In genomic region chr6:41462980-41463930, GRCh38 we compare ENCODE assay signal across 9 cellular contexts.
DNase-seq lines count a peak whose midpoint lies in the region; ATAC-seq, FAIRE-seq and TF ChIP-seq lines count a peak whose summit lies in the region.
"Had no signal": no experiment of that assay in that cellular context is flagged by ENCODE, and none has a peak within 500 bp of the region (broad histone marks: within the 10 kb centered on the region; RNA-seq: fewer than 3 reads in every experiment).

No MANE protein-coding gene starts in this region.

- H3K18ac ChIP-seq in H1 (ENCODE audit: extremely low read depth, low read length): peak overlapping the region; percentile 6

- no peak overlapping the region; the same call in 1 of the 2 replicates for H2BK5ac ChIP-seq in H1 (ENCODE audit: low read depth, low read length)

- H4K20me1 ChIP-seq in H1 (replicated peaks in 1 of 2; ENCODE audit: control insufficient read depth in 1 of 2, insufficient read depth in 2 of 2, low read length in 2 of 2): no peaks in the 10 kb centered on the region

- H3K79me1 ChIP-seq in H1 (ENCODE audit: low read depth, low read length): no peaks in the 10 kb centered on the region

- no peak overlapping the region for H4K91ac ChIP-seq in H1 (replicated peaks; ENCODE audit: insufficient read length, low read length)

- H3K27ac ChIP-seq in H1 (ENCODE audit: low read depth, low read length): no peak overlapping the region

- H3K23me2 ChIP-seq in H1 (ENCODE audit: low read depth, low read length): no peaks in the 10 kb centered on the region; the same call in 1 of the 2 replicates

- peaks cover 75% of the 10 kb centered on the region for H3K27me3 Mint-ChIP-seq in T-helper 17 cell

- CTCF ChIA-PET in H1 (lab: Charles Lee; ENCODE audit: partially characterized antibody): interaction anchor here (0.8 to 19.6 kb wide), 17 partner anchors 12 to 220 kb away, joined by 3 to 239 read pairs (median 6); no protein-coding TSS in a partner anchor

- DNase-seq in AG08395 (ENCODE audit: low spot score) (peak; percentile 82), NOMO-1 treated with DMSO at 0.1 percent for 48 hours (lab: John Stamatoyannopoulos, UW; ENCODE audit: unreplicated experiment) (peak; percentile 36), H1 (ENCODE audit: low read depth in 1 of 2, low spot score in 2 of 2) (no peak), midbrain (lab: John Stamatoyannopoulos, UW) (peak; percentile 18), SKM-1 treated with dmso at 0.1 percent for 144 hours (lab: John Stamatoyannopoulos, UW; ENCODE audit: unreplicated experiment) (no peak), DMS153 (lab: John Stamatoyannopoulos, UW) (no peak), T-helper 17 cell (no peak)

- H3K4me1 Mint-ChIP-seq in T-helper 17 cell: peaks cover 13% of the 10 kb centered on the region

- peak overlapping the region; percentile 25; the same call in 1 of the 2 replicates for H2BK15ac ChIP-seq in H1 (ENCODE audit: low read length)

- H2BK20ac ChIP-seq in H1 (ENCODE audit: low read length): peak overlapping the region; percentile 43; the same call in 1 of the 2 replicates

- H3K27me3 ChIP-seq in H1 (replicated peaks in 1 of 4; ENCODE audit: control insufficient read depth in 3 of 4, extremely low read depth in 1 of 4, insufficient read depth in 3 of 4, low read length in 3 of 4): peaks cover 0 to 35% (median 19%) of the 10 kb centered on the region in 4 experiments; a peak in 6 of 7 replicates

- no peak overlapping the region for H4K8ac ChIP-seq in H1 (ENCODE audit: extremely low read depth, insufficient read depth, low read length)

- no peak overlapping the region for H3K27ac Mint-ChIP-seq in T-helper 17 cell

- H2BK12ac ChIP-seq in H1 (ENCODE audit: low read depth, low read length): peak overlapping the region; percentile 91; the same call in 1 of the 2 replicates

- peak in 1 of 2 experiments; percentile 43; a peak in 3 of 4 replicates for TF ChIP-seq RAD21 in H1 (IDR thresholded peaks at IDR 0.05 in 1 of 2, conservative IDR thresholded peaks at IDR 0.05 in 1 of 2; ENCODE audit: low read depth in 2 of 2, low read length in 2 of 2)

- H3K4me2 ChIP-seq in H1 (ENCODE audit: insufficient read depth in 1 of 2, low read depth in 2 of 2, low read length in 2 of 2): peak overlapping the region in 1 of 2 experiments; percentile 11; a peak in 1 of 4 replicates

- H2AK5ac ChIP-seq in H1 (ENCODE audit: low read depth, low read length): no peak overlapping the region

- ATAC-seq in GM18511 (IDR thresholded peaks at IDR 0.05; ENCODE audit: unreplicated experiment) (peak; percentile 66), T-helper 17 cell (no peak)

- no peak overlapping the region for H2AFZ ChIP-seq in H1 (ENCODE audit: low read length)

- no peak overlapping the region for H3K9ac ChIP-seq in H1 (replicated peaks in 1 of 4; ENCODE audit: extremely low read depth in 1 of 4, low read depth in 3 of 4, low read length in 3 of 4)

- WGBS in H1 (ENCODE audit: extremely low coverage in 1 of 2, insufficient coverage in 1 of 2, insufficient read length in 1 of 2, insufficient replicate concordance in 2 of 2, low coverage in 1 of 2, low lambda C conversion rate in 2 of 2, missing lambda C conversion rate in 1 of 2), 2 experiments: 62% methylated on average over 13 of the region's 13 CpGs; no CpG with 5 or more reads in 1 of the 2 experiments

- TF ChIP-seq EP300 in H1 (IDR thresholded peaks at IDR 0.05; ENCODE audit: borderline replicate concordance in 1 of 2, low read depth in 2 of 2, low read length in 2 of 2): no peak

- H3K79me2 ChIP-seq in H1 (ENCODE audit: control insufficient read depth in 1 of 2, insufficient read depth in 2 of 2, low read length in 2 of 2): no peaks in the 10 kb centered on the region

- TF ChIP-seq POLR2A in H1 (IDR thresholded peaks at IDR 0.05; ENCODE audit: control extremely low read depth in 1 of 2, low read depth in 2 of 2, low read length in 2 of 2): no peak

- no peak overlapping the region for H4K5ac ChIP-seq in H1 (ENCODE audit: insufficient read length, low read depth, low read length)

- H3K14ac ChIP-seq in H1 (ENCODE audit: insufficient read length): no peak overlapping the region

- H2BK120ac ChIP-seq in H1 (replicated peaks; ENCODE audit: low read depth, low read length): no peak overlapping the region

- TF ChIP-seq CTCF in H1 (IDR thresholded peaks at IDR 0.05; ENCODE audit: control extremely low read depth in 1 of 3, insufficient read depth in 1 of 3, low read depth in 1 of 3, low read length in 3 of 3): no peak

- H3K4me3 ChIP-seq in H1 (ENCODE audit: extremely low read depth in 1 of 4, insufficient read depth in 2 of 4, low read depth in 3 of 4, low read length in 4 of 4): no peak overlapping the region

- no peak overlapping the region for H3K56ac ChIP-seq in H1 (replicated peaks; ENCODE audit: insufficient read length, low read depth, low read length)

- H3K9me3 ChIP-seq in H1 (ENCODE audit: insufficient read depth in 2 of 2, low read depth in 1 of 2, low read length in 1 of 2): no peaks in the 10 kb centered on the region
- H3K9me3 ChIP-seq in T-helper 17 cell (ENCODE audit: control insufficient read depth, low read length, poor library complexity, severe bottlenecking): no peaks in the 10 kb centered on the region

- H3K36me3 ChIP-seq in H1 (ENCODE audit: control insufficient read depth in 2 of 4, insufficient read depth in 4 of 4, low read length in 3 of 4): no peaks in the 10 kb centered on the region

- peaks cover 7% of the 10 kb centered on the region for H3K36me3 Mint-ChIP-seq in T-helper 17 cell (ENCODE audit: low read depth)

- no peak overlapping the region for H3K4ac ChIP-seq in H1 (replicated peaks; ENCODE audit: insufficient read length, low read depth, low read length)

- no peak for FAIRE-seq in H1 (lab: Jason Lieb, UNC)
- FAIRE-seq: frontal cortex had no signal

- H3K4me1 ChIP-seq in H1 (replicated peaks in 1 of 4; ENCODE audit: control insufficient read depth in 3 of 4, insufficient read depth in 4 of 4, low read length in 3 of 4): peaks cover 2 to 18% (median 5%) of the 10 kb centered on the region in 4 experiments; a peak in 5 of 7 replicates

- no peak overlapping the region for H3K4me3 Mint-ChIP-seq in T-helper 17 cell

- H3K23ac ChIP-seq in H1 (ENCODE audit: insufficient read length): no peak overlapping the region

- POLR2A ChIA-PET in H1 (lab: Charles Lee; ENCODE audit: partially characterized antibody): interaction anchor here (1.6 kb wide), 1 partner anchor 61 kb away, joined by 3 read pairs; no protein-coding TSS in a partner anchor

TF ChIP-seq in H1, 55 proteins besides CTCF, POLR2A, EP300 and RAD21:
- TF ChIP-seq USF2 (IDR thresholded peaks at IDR 0.05; ENCODE audit: low read length) (no peak), KDM5A (IDR thresholded peaks at IDR 0.05; ENCODE audit: low read length) (no peak), CTBP2 (IDR thresholded peaks at IDR 0.05; ENCODE audit: borderline replicate concordance, insufficient read depth, insufficient read length, low read length) (no peak), RNF2 (IDR thresholded peaks at IDR 0.05; ENCODE audit: borderline replicate concordance, low read depth, low read length, missing control alignments, poor library complexity, severe bottlenecking) (no peak), ASH2L (IDR thresholded peaks at IDR 0.05; ENCODE audit: low read length) (no peak), BACH1 (IDR thresholded peaks at IDR 0.05; ENCODE audit: low read length) (no peak)
TF ChIP-seq in H1: peak in this region for 0.

Comparison
In these comparisons a context has a peak if more than half of its experiments do, and no peak if none do; other contexts are left out.
1. DNase-seq: peak in AG08395 (single experiment), NOMO-1 treated with DMSO at 0.1 percent for 48 hours (single experiment) and midbrain (single experiment); none in H1 (0 of 2), SKM-1 treated with dmso at 0.1 percent for 144 hours (single experiment), DMS153 (single experiment) and T-helper 17 cell (0 of 3).